In genomic region chr16:30533748-30534367, GRCh38 we compare ENCODE assay signal across 6 cellular contexts. TPM values are rescaled to one million over a fixed set of nuclear protein-coding genes. Genes with fewer than 3 reads are reported as not detected.
DNase-seq lines count a peak whose midpoint lies in the region; ATAC-seq and TF ChIP-seq lines count a peak whose summit lies in the region.

No MANE protein-coding gene starts in this region.

- DNase-seq in sigmoid colon (no peak), foreskin melanocyte (no peak), activated gamma-delta T cell treated with Interleukin-2 at 50 U/mL for 16 hours (no peak)

- H3K27ac ChIP-seq in duodenal mucosa (ENCODE audit: low read depth, low read length) (peak overlapping the region; percentile 93), sigmoid colon (peak overlapping the region; percentile 89 to 97 (median 94))

- no peaks in the 10 kb centered on the region for H3K27me3 ChIP-seq in duodenal mucosa (ENCODE audit: control insufficient read depth in 1 of 2, insufficient read depth in 2 of 2, low read length in 2 of 2)
- H3K27me3 ChIP-seq in sigmoid colon = no peaks in the 10 kb centered on the region

- ATAC-seq in GM18870 (IDR thresholded peaks at IDR 0.05; ENCODE audit: unreplicated experiment) (peak; percentile 19), HG03571 (IDR thresholded peaks at IDR 0.05; ENCODE audit: unreplicated experiment) (peak; percentile 23)

- H3K36me3 ChIP-seq in duodenal mucosa (ENCODE audit: control insufficient read depth in 1 of 2, insufficient read depth in 2 of 2, low read length in 2 of 2) (peaks cover 0 to 19% of the 10 kb centered on the region in 2 donors), sigmoid colon (peaks cover 0 to 32% (median 8%) of the 10 kb centered on the region in 4 donors)

- WGBS in sigmoid colon, 2 donors = 5 to 18% methylated on average over 29 of the region's 29 CpGs

- no peak for TF ChIP-seq CTCF in sigmoid colon (IDR thresholded peaks at IDR 0.05)

- intact Hi-C loops in sigmoid colon (cut with DNase I) = loop anchor here (2.0 to 5.0 kb wide), 2 partner anchors 38 to 103 kb away; partner anchors contain the start of genes DCTPP1 and ZNF688

- TF ChIP-seq POLR2A in sigmoid colon (IDR thresholded peaks at IDR 0.05) = no peak

- H3K4me1 ChIP-seq in duodenal mucosa (ENCODE audit: control insufficient read depth in 1 of 2, insufficient read depth in 2 of 2, low read length in 2 of 2) = peaks cover 4 to 23% of the 10 kb centered on the region in 2 donors
- H3K4me1 ChIP-seq in sigmoid colon = peaks cover 0 to 31% (median 25%) of the 10 kb centered on the region in 4 donors

- H3K9me3 ChIP-seq in duodenal mucosa (ENCODE audit: control insufficient read depth in 1 of 2, low read length in 2 of 2) (no peaks in the 10 kb centered on the region), sigmoid colon (no peaks in the 10 kb centered on the region)

- no peak for TF ChIP-seq EP300 in sigmoid colon (IDR thresholded peaks at IDR 0.05)

- H3K9ac ChIP-seq in duodenal mucosa (ENCODE audit: low read depth in 1 of 2, low read length in 2 of 2) = peak overlapping the region; percentile 79 to 94

- peak overlapping the region; percentile 75 to 88 for H3K4me3 ChIP-seq in duodenal mucosa (ENCODE audit: low read depth in 1 of 2, low read length in 2 of 2)
- H3K4me3 ChIP-seq in sigmoid colon = peak overlapping the region; percentile 45 to 85 (median 66)

RNA-seq across cellular contexts. Expression of gene ZNF747, which starts 0.8 kb away (rescaled TPM):
- 10 to 100 TPM; 10.3 to 15.5 (median 13.1) TPM for total RNA-seq in sigmoid colon
- polyA plus RNA-seq in sigmoid colon = 10 to 100 TPM in 1 of 3 donors, 1 to 10 TPM in 2; 6.0 to 12.0 (median 8.3) TPM

RNA-seq across cellular contexts. Expression of gene ZNF768, which starts 7.5 kb away (rescaled TPM):
- 10 to 100 TPM; 32.4 to 55.9 (median 42.7) TPM for total RNA-seq in sigmoid colon
- 10 to 100 TPM; 46.2 to 61.0 (median 54.8) TPM for polyA plus RNA-seq in sigmoid colon

RNA-seq across cellular contexts. Expression of gene ZNF764, which starts 24.3 kb away (rescaled TPM):
- 1 to 10 TPM; 6.1 to 8.6 (median 8.1) TPM for total RNA-seq in sigmoid colon
- polyA plus RNA-seq in sigmoid colon = 1 to 10 TPM; 3.5 to 7.7 (median 4.8) TPM

RNA-seq across cellular contexts. Expression of gene ZNF688, which starts 37.7 kb away (rescaled TPM):
- total RNA-seq in sigmoid colon = 10 to 100 TPM; 21.9 to 32.8 (median 25.4) TPM
- 10 to 100 TPM; 16.7 to 22.8 (median 18.0) TPM for polyA plus RNA-seq in sigmoid colon

RNA-seq across cellular contexts. Expression of gene ZNF785, which starts 51.6 kb away (rescaled TPM):
- 10 to 100 TPM in 1 of 4 donors, 1 to 10 TPM in 3; 5.9 to 19.9 (median 7.9) TPM for total RNA-seq in sigmoid colon
- polyA plus RNA-seq in sigmoid colon = 1 to 10 TPM in 2 of 3 donors, under 1 TPM in 1; 0.92 to 9.5 (median 2.4) TPM
